Comparison of ENCODE assay signal across 8 cellular contexts in genomic region chr17:7308625-7309433, GRCh38. TPM values are rescaled to one million over a fixed set of nuclear protein-coding genes. Genes with fewer than 3 reads are reported as not detected.
DNase-seq lines count a peak whose midpoint lies in the region; ATAC-seq and TF ChIP-seq lines count a peak whose summit lies in the region.

No MANE protein-coding gene starts in this region.

- WGBS in neuronal stem cell (ENCODE audit: extremely low coverage in 2 of 2, insufficient read length in 2 of 2, insufficient replicate concordance in 1 of 2), 2 donors, result no CpG with 5 or more reads among the region's 14 CpGs

- no peak overlapping the region for H2BK5ac ChIP-seq in neuronal stem cell (ENCODE audit: low read length)

- H3K4me2 ChIP-seq in Karpas-422 (ENCODE audit: low read depth, low read length, poor library complexity, severe bottlenecking) (peak overlapping the region; percentile 85), neuronal stem cell (ENCODE audit: insufficient read depth, low read length, poor library complexity, severe bottlenecking) (peak overlapping the region; percentile 91)

- no peak overlapping the region for H3K14ac ChIP-seq in neuronal stem cell (ENCODE audit: low read length)

- peak overlapping the region; percentile 93 for H3K27ac ChIP-seq in Karpas-422 (ENCODE audit: low read length)
- peak overlapping the region; percentile 78 for H3K27ac ChIP-seq in neuronal stem cell (replicated peaks; ENCODE audit: low read length)
- peak overlapping the region; percentile 98 for H3K27ac ChIP-seq in subcutaneous abdominal adipose tissue (ENCODE audit: low read depth, low read length)

- H3K9ac ChIP-seq in Karpas-422 (ENCODE audit: low read length) (peak overlapping the region; percentile 99), neuronal stem cell (ENCODE audit: low read depth, low read length, poor library complexity) (peak overlapping the region; percentile 88), subcutaneous abdominal adipose tissue (ENCODE audit: low read length in 5 of 5) (peak overlapping the region; percentile 78 to 99 (median 91))

- H3K36me3 ChIP-seq in Karpas-422 (ENCODE audit: insufficient read depth, low read length) (peaks cover 47% of the 10 kb centered on the region), neuronal stem cell (replicated peaks in 1 of 2; ENCODE audit: control insufficient read depth in 2 of 2, insufficient read depth in 2 of 2, low read length in 2 of 2) (peaks cover 40 to 46% of the 10 kb centered on the region in 2 donors), subcutaneous abdominal adipose tissue (ENCODE audit: control insufficient read depth in 5 of 5, insufficient read depth in 5 of 5, low read length in 5 of 5) (peaks cover 7 to 45% (median 41%) of the 10 kb centered on the region in 5 donors)

- peaks cover 36% of the 10 kb centered on the region for H3K79me2 ChIP-seq in Karpas-422 (ENCODE audit: low read length)

- H3K4me1 ChIP-seq in Karpas-422 (ENCODE audit: low read length), result peaks cover 49% of the 10 kb centered on the region
- peaks cover 2 to 5% of the 10 kb centered on the region in 2 donors for H3K4me1 ChIP-seq in neuronal stem cell (ENCODE audit: control insufficient read depth in 2 of 2, insufficient read depth in 1 of 2, low read depth in 1 of 2, low read length in 2 of 2)
- H3K4me1 ChIP-seq in subcutaneous abdominal adipose tissue (ENCODE audit: control insufficient read depth in 5 of 5, insufficient read depth in 5 of 5, low read length in 5 of 5), result peaks cover 14 to 45% (median 32%) of the 10 kb centered on the region in 5 donors

- H3K9me3 ChIP-seq in Karpas-422 (ENCODE audit: low read length), result no peaks in the 10 kb centered on the region
- no peaks in the 10 kb centered on the region for H3K9me3 ChIP-seq in neuronal stem cell (replicated peaks in 1 of 2; ENCODE audit: control insufficient read depth in 2 of 2, insufficient read depth in 1 of 2, low read depth in 1 of 2, low read length in 2 of 2)
- no peaks in the 10 kb centered on the region for H3K9me3 ChIP-seq in subcutaneous abdominal adipose tissue (ENCODE audit: control insufficient read depth in 5 of 5, low read length in 5 of 5)

- peak; percentile 89 for DNase-seq in ELR (ENCODE audit: low read depth)
- DNase-seq in Karpas-422, result peak; percentile 79
- peak; percentile 33 for DNase-seq in SHP77 treated with DMSO at 0.1 percent for 48 hours (lab: John Stamatoyannopoulos, UW)
- DNase-seq in activated naive CD4-positive, alpha-beta T cell (lab: John Stamatoyannopoulos, UW), result peak; percentile 58 to 76 (median 66)
- peak; percentile 71 to 89 for DNase-seq in foreskin fibroblast
- no peak for DNase-seq in neuronal stem cell (ENCODE audit: low spot score)

- H3K79me1 ChIP-seq in neuronal stem cell (ENCODE audit: low read depth, low read length), result peaks cover 1% of the 10 kb centered on the region

- H4K20me1 ChIP-seq in Karpas-422 (ENCODE audit: insufficient read depth, low read depth, low read length), result peaks cover 40% of the 10 kb centered on the region

- H3K4ac ChIP-seq in neuronal stem cell (ENCODE audit: low read length), result no peak overlapping the region

- no peak overlapping the region for H2AFZ ChIP-seq in Karpas-422 (ENCODE audit: low read length)
- H2AFZ ChIP-seq in neuronal stem cell (ENCODE audit: low read length), result no peak overlapping the region

- H3K9me2 ChIP-seq in Karpas-422 (replicated peaks; ENCODE audit: insufficient read depth, low read length), result no peaks in the 10 kb centered on the region

- H2AK5ac ChIP-seq in neuronal stem cell (ENCODE audit: low read depth, low read length), result no peak overlapping the region

- H3K18ac ChIP-seq in neuronal stem cell (ENCODE audit: low read length), result peak overlapping the region; percentile 44

- no peak overlapping the region for H2BK120ac ChIP-seq in neuronal stem cell (ENCODE audit: low read depth, low read length)

- no peak for TF ChIP-seq CTCF in foreskin fibroblast (IDR thresholded peaks at IDR 0.05; ENCODE audit: low read depth, low read length)

- no peak overlapping the region for H2BK15ac ChIP-seq in neuronal stem cell (ENCODE audit: low read length)

- H3K23ac ChIP-seq in neuronal stem cell (ENCODE audit: low read depth, low read length, poor library complexity), result no peak overlapping the region

- no peak for ATAC-seq in GM21515 (IDR thresholded peaks at IDR 0.05; ENCODE audit: unreplicated experiment)

- H2BK12ac ChIP-seq in neuronal stem cell (ENCODE audit: low read length), result no peak overlapping the region

- no peak overlapping the region for H4K91ac ChIP-seq in neuronal stem cell (ENCODE audit: low read depth, low read length, poor library complexity)

- H4K8ac ChIP-seq in neuronal stem cell (ENCODE audit: low read depth, low read length), result no peak overlapping the region

- H3K27me3 ChIP-seq in Karpas-422 (ENCODE audit: low read length) (no peaks in the 10 kb centered on the region), neuronal stem cell (ENCODE audit: control insufficient read depth in 3 of 3, insufficient read depth in 3 of 3, low read depth in 1 of 3, low read length in 3 of 3) (no peaks in the 10 kb centered on the region), subcutaneous abdominal adipose tissue (ENCODE audit: control insufficient read depth in 5 of 5, insufficient read depth in 4 of 5, low read length in 5 of 5) (no peaks in the 10 kb centered on the region)

- H3K4me3 ChIP-seq in Karpas-422 (ENCODE audit: low read length) (peak overlapping the region; percentile 87), foreskin fibroblast (ENCODE audit: low read depth in 1 of 2, low read length in 2 of 2) (peak overlapping the region; percentile 92 to 98), neuronal stem cell (ENCODE audit: low read length in 2 of 2) (peak overlapping the region; percentile 84 to 98), subcutaneous abdominal adipose tissue (ENCODE audit: low read depth in 1 of 5, low read length in 5 of 5) (peak overlapping the region; percentile 74 to 93 (median 79))

RNA-seq across cellular contexts. Expression of gene EIF5A, which starts 1.4 kb away (rescaled TPM):
- 231 and 326 TPM in 2 replicates for total RNA-seq in Karpas-422 (2014; rRNA removed; shearing (Covaris generic); ENCODE audit: low replicate concordance)
- polyA plus RNA-seq in neuronal stem cell (2013, experiment 1 of 2), result 383 TPM
- 383 TPM for polyA plus RNA-seq in neuronal stem cell (2013, experiment 2 of 2)

RNA-seq across cellular contexts. Expression of gene GPS2, which starts 6.3 kb away (rescaled TPM):
- total RNA-seq in Karpas-422 (2014; rRNA removed; shearing (Covaris generic); ENCODE audit: low replicate concordance), result 36.9 and 63.1 TPM in 2 replicates
- 38.8 TPM for polyA plus RNA-seq in neuronal stem cell (2013, experiment 1 of 2)
- 39.5 TPM for polyA plus RNA-seq in neuronal stem cell (2013, experiment 2 of 2)

RNA-seq across cellular contexts. Expression of gene YBX2, which starts 14.4 kb away (rescaled TPM):
- not detected in 2 replicates for total RNA-seq in Karpas-422 (2014; rRNA removed; shearing (Covaris generic); ENCODE audit: low replicate concordance)
- 7.6 TPM for polyA plus RNA-seq in neuronal stem cell (2013, experiment 1 of 2)
- polyA plus RNA-seq in neuronal stem cell (2013, experiment 2 of 2), result 7.5 TPM

RNA-seq across cellular contexts. Expression of gene NEURL4, which starts 20.3 kb away (rescaled TPM):
- total RNA-seq in Karpas-422 (2014; rRNA removed; shearing (Covaris generic); ENCODE audit: low replicate concordance), result 11.1 and 21.2 TPM in 2 replicates
- polyA plus RNA-seq in neuronal stem cell (2013, experiment 1 of 2), result 15.9 TPM
- 15.0 TPM for polyA plus RNA-seq in neuronal stem cell (2013, experiment 2 of 2)

RNA-seq across cellular contexts. Expression of gene SLC2A4, which starts 27.3 kb away (rescaled TPM):
- 0.14 TPM in 1 of 2 replicates, not detected in the other for total RNA-seq in Karpas-422 (2014; rRNA removed; shearing (Covaris generic); ENCODE audit: low replicate concordance)
- polyA plus RNA-seq in neuronal stem cell (2013, experiment 1 of 2), result 3.6 TPM
- polyA plus RNA-seq in neuronal stem cell (2013, experiment 2 of 2), result 3.5 TPM
